Comparison of ENCODE assay signal across 1 cellular context in the genomic region with DNA sequence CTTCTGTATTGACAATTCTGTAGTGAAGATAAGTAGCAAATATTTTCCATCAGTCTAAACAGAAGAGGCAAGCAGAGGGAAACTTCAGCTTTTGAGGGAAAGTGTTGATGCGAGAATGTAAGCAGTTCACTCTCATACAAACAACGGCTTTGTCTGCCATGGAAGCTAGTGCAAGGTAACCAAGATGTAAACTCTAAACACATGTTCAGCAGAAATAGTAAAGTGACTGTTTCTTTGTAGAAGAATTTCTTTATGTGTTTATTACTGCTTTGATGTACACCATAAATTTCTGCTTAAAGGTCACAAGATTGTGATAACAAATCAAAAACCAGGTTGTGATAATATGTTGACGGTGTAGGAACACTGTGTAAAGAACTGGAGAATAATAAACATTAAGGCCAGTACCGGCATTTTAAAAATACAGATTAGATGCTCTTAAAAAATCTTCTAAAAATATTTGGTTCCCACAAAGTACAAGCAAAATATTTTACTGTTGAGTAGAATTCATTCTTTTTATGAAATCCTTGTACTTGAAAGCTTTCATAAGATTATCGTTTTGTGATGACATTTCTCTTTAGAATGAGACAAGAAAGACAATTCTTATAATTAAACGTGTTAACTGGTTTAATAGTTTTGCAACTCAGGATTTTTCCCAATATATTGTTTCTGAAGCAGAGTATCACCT.
TF ChIP-seq lines count a peak whose summit lies in the region.

No MANE protein-coding gene starts in this region.

TF ChIP-seq in GM23338, 12 proteins besides CTCF, POLR2A, EP300 and RAD21 (continued from another document):
- TF ChIP-seq, protein P1, sequence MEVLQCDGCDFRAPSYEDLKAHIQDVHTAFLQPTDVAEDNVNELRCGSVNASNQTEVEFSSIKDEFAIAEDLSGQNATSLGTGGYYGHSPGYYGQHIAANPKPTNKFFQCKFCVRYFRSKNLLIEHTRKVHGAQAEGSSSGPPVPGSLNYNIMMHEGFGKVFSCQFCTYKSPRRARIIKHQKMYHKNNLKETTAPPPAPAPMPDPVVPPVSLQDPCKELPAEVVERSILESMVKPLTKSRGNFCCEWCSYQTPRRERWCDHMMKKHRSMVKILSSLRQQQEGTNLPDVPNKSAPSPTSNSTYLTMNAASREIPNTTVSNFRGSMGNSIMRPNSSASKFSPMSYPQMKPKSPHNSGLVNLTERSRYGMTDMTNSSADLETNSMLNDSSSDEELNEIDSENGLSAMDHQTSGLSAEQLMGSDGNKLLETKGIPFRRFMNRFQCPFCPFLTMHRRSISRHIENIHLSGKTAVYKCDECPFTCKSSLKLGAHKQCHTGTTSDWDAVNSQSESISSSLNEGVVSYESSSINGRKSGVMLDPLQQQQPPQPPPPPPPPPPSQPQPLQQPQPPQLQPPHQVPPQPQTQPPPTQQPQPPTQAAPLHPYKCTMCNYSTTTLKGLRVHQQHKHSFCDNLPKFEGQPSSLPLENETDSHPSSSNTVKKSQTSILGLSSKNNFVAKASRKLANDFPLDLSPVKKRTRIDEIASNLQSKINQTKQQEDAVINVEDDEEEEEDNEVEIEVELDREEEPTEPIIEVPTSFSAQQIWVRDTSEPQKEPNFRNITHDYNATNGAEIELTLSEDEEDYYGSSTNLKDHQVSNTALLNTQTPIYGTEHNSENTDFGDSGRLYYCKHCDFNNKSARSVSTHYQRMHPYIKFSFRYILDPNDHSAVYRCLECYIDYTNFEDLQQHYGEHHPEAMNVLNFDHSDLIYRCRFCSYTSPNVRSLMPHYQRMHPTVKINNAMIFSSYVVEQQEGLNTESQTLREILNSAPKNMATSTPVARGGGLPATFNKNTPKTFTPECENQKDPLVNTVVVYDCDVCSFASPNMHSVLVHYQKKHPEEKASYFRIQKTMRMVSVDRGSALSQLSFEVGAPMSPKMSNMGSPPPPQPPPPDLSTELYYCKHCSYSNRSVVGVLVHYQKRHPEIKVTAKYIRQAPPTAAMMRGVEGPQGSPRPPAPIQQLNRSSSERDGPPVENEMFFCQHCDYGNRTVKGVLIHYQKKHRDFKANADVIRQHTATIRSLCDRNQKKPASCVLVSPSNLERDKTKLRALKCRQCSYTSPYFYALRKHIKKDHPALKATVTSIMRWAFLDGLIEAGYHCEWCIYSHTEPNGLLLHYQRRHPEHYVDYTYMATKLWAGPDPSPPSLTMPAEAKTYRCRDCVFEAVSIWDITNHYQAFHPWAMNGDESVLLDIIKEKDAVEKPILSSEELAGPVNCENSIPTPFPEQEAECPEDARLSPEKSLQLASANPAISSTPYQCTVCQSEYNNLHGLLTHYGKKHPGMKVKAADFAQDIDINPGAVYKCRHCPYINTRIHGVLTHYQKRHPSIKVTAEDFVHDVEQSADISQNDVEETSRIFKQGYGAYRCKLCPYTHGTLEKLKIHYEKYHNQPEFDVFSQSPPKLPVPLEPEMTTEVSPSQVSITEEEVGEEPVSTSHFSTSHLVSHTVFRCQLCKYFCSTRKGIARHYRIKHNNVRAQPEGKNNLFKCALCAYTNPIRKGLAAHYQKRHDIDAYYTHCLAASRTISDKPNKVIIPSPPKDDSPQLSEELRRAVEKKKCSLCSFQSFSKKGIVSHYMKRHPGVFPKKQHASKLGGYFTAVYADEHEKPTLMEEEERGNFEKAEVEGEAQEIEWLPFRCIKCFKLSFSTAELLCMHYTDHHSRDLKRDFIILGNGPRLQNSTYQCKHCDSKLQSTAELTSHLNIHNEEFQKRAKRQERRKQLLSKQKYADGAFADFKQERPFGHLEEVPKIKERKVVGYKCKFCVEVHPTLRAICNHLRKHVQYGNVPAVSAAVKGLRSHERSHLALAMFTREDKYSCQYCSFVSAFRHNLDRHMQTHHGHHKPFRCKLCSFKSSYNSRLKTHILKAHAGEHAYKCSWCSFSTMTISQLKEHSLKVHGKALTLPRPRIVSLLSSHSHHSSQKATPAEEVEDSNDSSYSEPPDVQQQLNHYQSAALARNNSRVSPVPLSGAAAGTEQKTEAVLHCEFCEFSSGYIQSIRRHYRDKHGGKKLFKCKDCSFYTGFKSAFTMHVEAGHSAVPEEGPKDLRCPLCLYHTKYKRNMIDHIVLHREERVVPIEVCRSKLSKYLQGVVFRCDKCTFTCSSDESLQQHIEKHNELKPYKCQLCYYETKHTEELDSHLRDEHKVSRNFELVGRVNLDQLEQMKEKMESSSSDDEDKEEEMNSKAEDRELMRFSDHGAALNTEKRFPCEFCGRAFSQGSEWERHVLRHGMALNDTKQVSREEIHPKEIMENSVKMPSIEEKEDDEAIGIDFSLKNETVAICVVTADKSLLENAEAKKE (CRISPR knock-in tag; IDR thresholded peaks at IDR 0.05): no peak
- TF ChIP-seq ZNF331 (CRISPR knock-in tag; IDR thresholded peaks at IDR 0.05; ENCODE audit: low read depth) (no peak), EZH2phosphoT487 (IDR thresholded peaks at IDR 0.05; ENCODE audit: unreplicated experiment) (no peak)
- TF ChIP-seq, protein P2, sequence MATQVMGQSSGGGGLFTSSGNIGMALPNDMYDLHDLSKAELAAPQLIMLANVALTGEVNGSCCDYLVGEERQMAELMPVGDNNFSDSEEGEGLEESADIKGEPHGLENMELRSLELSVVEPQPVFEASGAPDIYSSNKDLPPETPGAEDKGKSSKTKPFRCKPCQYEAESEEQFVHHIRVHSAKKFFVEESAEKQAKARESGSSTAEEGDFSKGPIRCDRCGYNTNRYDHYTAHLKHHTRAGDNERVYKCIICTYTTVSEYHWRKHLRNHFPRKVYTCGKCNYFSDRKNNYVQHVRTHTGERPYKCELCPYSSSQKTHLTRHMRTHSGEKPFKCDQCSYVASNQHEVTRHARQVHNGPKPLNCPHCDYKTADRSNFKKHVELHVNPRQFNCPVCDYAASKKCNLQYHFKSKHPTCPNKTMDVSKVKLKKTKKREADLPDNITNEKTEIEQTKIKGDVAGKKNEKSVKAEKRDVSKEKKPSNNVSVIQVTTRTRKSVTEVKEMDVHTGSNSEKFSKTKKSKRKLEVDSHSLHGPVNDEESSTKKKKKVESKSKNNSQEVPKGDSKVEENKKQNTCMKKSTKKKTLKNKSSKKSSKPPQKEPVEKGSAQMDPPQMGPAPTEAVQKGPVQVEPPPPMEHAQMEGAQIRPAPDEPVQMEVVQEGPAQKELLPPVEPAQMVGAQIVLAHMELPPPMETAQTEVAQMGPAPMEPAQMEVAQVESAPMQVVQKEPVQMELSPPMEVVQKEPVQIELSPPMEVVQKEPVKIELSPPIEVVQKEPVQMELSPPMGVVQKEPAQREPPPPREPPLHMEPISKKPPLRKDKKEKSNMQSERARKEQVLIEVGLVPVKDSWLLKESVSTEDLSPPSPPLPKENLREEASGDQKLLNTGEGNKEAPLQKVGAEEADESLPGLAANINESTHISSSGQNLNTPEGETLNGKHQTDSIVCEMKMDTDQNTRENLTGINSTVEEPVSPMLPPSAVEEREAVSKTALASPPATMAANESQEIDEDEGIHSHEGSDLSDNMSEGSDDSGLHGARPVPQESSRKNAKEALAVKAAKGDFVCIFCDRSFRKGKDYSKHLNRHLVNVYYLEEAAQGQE (IDR thresholded peaks at IDR 0.05; ENCODE audit: unreplicated experiment): no peak
